ENCODE assay signal across 8 cellular contexts in genomic region chr1:201504799-201505504, GRCh38. TPM values are rescaled to one million over a fixed set of nuclear protein-coding genes. Genes with fewer than 3 reads are reported as not detected.
DNase-seq lines count a peak whose midpoint lies in the region; ATAC-seq, FAIRE-seq and TF ChIP-seq lines count a peak whose summit lies in the region.

No MANE protein-coding gene starts in this region.

- H3K36me3 ChIP-seq in kidney (ENCODE audit: control insufficient read depth in 1 of 2, insufficient read depth in 2 of 2, low read length in 2 of 2) (no peaks in the 10 kb centered on the region), tibial artery (peaks cover 0 to 7% (median 0%) of the 10 kb centered on the region in 3 donors)

- H3K27ac Mint-ChIP-seq in activated B cell treated with CpG ODN at 0.5 μM for 24 hours = no peak overlapping the region

- POLR2A ChIA-PET in activated B cell treated with CpG ODN at 0.5 μM for 24 hours (lab: Charles Lee) = no interaction called here

- intact Hi-C loops in activated B cell treated with CpG ODN at 0.5 μM for 24 hours (cut with micrococcal nuclease) = loop anchor here (10.0 kb wide), 1 partner anchor 480 kb away; the partner anchor contains the start of gene KIF21B
- intact Hi-C loops in kidney (cut with DNase I) = no loop called here
- intact Hi-C loops in tibial artery (cut with DNase I; ENCODE audit: low total_unique reads) = loop anchor here (5.0 kb wide), 1 partner anchor 333 kb away; no protein-coding TSS in a partner anchor

- no peak for TF ChIP-seq CTCF in activated B cell treated with CpG ODN at 0.5 μM for 24 hours (IDR thresholded peaks at IDR 0.05)
- TF ChIP-seq CTCF in kidney (IDR thresholded peaks at IDR 0.05; ENCODE audit: borderline replicate concordance, extremely low read depth, insufficient read depth) = no peak
- TF ChIP-seq CTCF in tibial artery (IDR thresholded peaks at IDR 0.05) = no peak

- H3K9ac ChIP-seq in kidney (ENCODE audit: low read length in 2 of 2) = peak overlapping the region; percentile 20 to 80

- H3K4me3 Mint-ChIP-seq in activated T-cell treated with anti-CD3 and anti-CD28 coated beads, Interleukin-2, amount 50 U/mL, for 4 hours = peak overlapping the region; percentile 91
- H3K4me3 Mint-ChIP-seq in activated B cell treated with CpG ODN at 0.5 μM for 24 hours = peak overlapping the region; percentile 88

- no peaks in the 10 kb centered on the region for H3K9me3 ChIP-seq in kidney (ENCODE audit: control insufficient read depth in 1 of 2, low read length in 2 of 2)
- H3K9me3 ChIP-seq in tibial artery = no peaks in the 10 kb centered on the region

- CTCF ChIA-PET in activated B cell treated with CpG ODN at 0.5 μM for 24 hours (lab: Charles Lee) = interaction anchor here (3.6 to 7.8 kb wide), 2 partner anchors 8 to 23 kb away, joined by 28 to 51 read pairs; no protein-coding TSS in a partner anchor

- no peaks in the 10 kb centered on the region for H3K9me3 Mint-ChIP-seq in activated T-cell treated with anti-CD3 and anti-CD28 coated beads, Interleukin-2, amount 50 U/mL, for 4 hours
- no peaks in the 10 kb centered on the region for H3K9me3 Mint-ChIP-seq in activated B cell treated with CpG ODN at 0.5 μM for 24 hours

- FAIRE-seq in kidney (lab: Jason Lieb, UNC) = no peak

- no peaks in the 10 kb centered on the region for H3K27me3 ChIP-seq in tibial artery

- peaks cover 33% of the 10 kb centered on the region for H3K4me1 Mint-ChIP-seq in activated T-cell treated with anti-CD3 and anti-CD28 coated beads, Interleukin-2, amount 50 U/mL, for 4 hours (ENCODE audit: low read depth)
- peaks cover 26% of the 10 kb centered on the region for H3K4me1 Mint-ChIP-seq in activated B cell treated with CpG ODN at 0.5 μM for 24 hours

- ATAC-seq in activated T-cell treated with anti-CD3 and anti-CD28 coated beads, Interleukin-2, amount 50 U/mL, for 4 hours = no peak
- ATAC-seq in activated B cell treated with CpG ODN at 0.5 μM for 24 hours (ENCODE audit: low read depth) (no peak), HG03025 (IDR thresholded peaks at IDR 0.05; ENCODE audit: low FRiP score, unreplicated experiment) (no peak), GM19328 (IDR thresholded peaks at IDR 0.05; ENCODE audit: unreplicated experiment) (no peak)

- H3K4me1 ChIP-seq in kidney (ENCODE audit: control insufficient read depth in 1 of 2, insufficient read depth in 1 of 2, low read depth in 1 of 2, low read length in 2 of 2) = peaks cover 28 to 36% of the 10 kb centered on the region in 2 donors
- H3K4me1 ChIP-seq in tibial artery = peaks cover 0 to 67% (median 48%) of the 10 kb centered on the region in 4 donors

- DNase-seq in activated T-cell treated with anti-CD3 and anti-CD28 coated beads, Interleukin-2, amount 50 U/mL, for 4 hours = no peak
- DNase-seq in activated T-cell treated with anti-CD3 and anti-CD28 coated beads, Interleukin-2, amount 50 U/mL, for 1 hour = no peak
- no peak for DNase-seq in activated B cell treated with CpG ODN at 0.5 μM for 24 hours
- DNase-seq in kidney = no peak
- DNase-seq in tibial artery = no peak
- no peak for DNase-seq in NCI-H82 treated with DMSO at 0.1 percent for 48 hours (lab: John Stamatoyannopoulos, UW; ENCODE audit: unreplicated experiment)

- peak overlapping the region; percentile 95 to 96 for H3K27ac ChIP-seq in kidney (ENCODE audit: low read depth in 2 of 2, low read length in 2 of 2)
- peak overlapping the region; percentile 93 to 97 for H3K27ac ChIP-seq in tibial artery

- H3K36me3 Mint-ChIP-seq in activated T-cell treated with anti-CD3 and anti-CD28 coated beads, Interleukin-2, amount 50 U/mL, for 4 hours (ENCODE audit: insufficient read depth) = no peaks in the 10 kb centered on the region
- peaks cover 6% of the 10 kb centered on the region for H3K36me3 Mint-ChIP-seq in activated B cell treated with CpG ODN at 0.5 μM for 24 hours (ENCODE audit: low read depth)

- no peaks in the 10 kb centered on the region for H3K27me3 Mint-ChIP-seq in activated T-cell treated with anti-CD3 and anti-CD28 coated beads, Interleukin-2, amount 50 U/mL, for 4 hours (ENCODE audit: low read depth)
- H3K27me3 Mint-ChIP-seq in activated B cell treated with CpG ODN at 0.5 μM for 24 hours = no peaks in the 10 kb centered on the region

- H3K4me3 ChIP-seq in kidney (ENCODE audit: low read length in 2 of 2) (peak overlapping the region; percentile 81 to 88), tibial artery (peak overlapping the region; percentile 82 to 93)

RNA-seq across cellular contexts. Expression of gene CSRP1, which starts 2.0 kb away (rescaled TPM):
- 10 to 100 TPM; 51.5 to 54.3 (median 52.4) TPM for total RNA-seq in activated T-cell treated with anti-CD3 and anti-CD28 coated beads, Interleukin-2, amount 50 U/mL, for 4 hours
- 29.0 and 29.5 TPM in 2 replicates for total RNA-seq in activated B cell treated with CpG ODN at 0.5 μM for 24 hours
- total RNA-seq in kidney = 236 TPM
- polyA plus RNA-seq in kidney (ENCODE audit: insufficient read depth, low read depth, low replicate concordance) = 211 TPM

RNA-seq across cellular contexts. Expression of gene NAV1, which starts 34.0 kb away (rescaled TPM):
- 1 to 10 TPM in 2 of 3 donors, under 1 TPM in 1; 0.81 to 1.3 (median 1.1) TPM for total RNA-seq in activated T-cell treated with anti-CD3 and anti-CD28 coated beads, Interleukin-2, amount 50 U/mL, for 4 hours
- total RNA-seq in activated B cell treated with CpG ODN at 0.5 μM for 24 hours (2.0 and 2.3 TPM in 2 replicates), kidney (23.0 TPM)
- polyA plus RNA-seq in kidney (ENCODE audit: insufficient read depth, low read depth, low replicate concordance) = 1.7 TPM

RNA-seq across cellular contexts. Expression of gene PHLDA3, which starts 36.0 kb away (rescaled TPM):
- 1 to 10 TPM; 1.4 to 4.1 (median 3.4) TPM for total RNA-seq in activated T-cell treated with anti-CD3 and anti-CD28 coated beads, Interleukin-2, amount 50 U/mL, for 4 hours
- 0.18 TPM in 1 of 2 replicates, not detected in the other for total RNA-seq in activated B cell treated with CpG ODN at 0.5 μM for 24 hours
- total RNA-seq in kidney = 25.6 TPM
- 27.3 TPM for polyA plus RNA-seq in kidney (ENCODE audit: insufficient read depth, low read depth, low replicate concordance)
